In the genomic region with DNA sequence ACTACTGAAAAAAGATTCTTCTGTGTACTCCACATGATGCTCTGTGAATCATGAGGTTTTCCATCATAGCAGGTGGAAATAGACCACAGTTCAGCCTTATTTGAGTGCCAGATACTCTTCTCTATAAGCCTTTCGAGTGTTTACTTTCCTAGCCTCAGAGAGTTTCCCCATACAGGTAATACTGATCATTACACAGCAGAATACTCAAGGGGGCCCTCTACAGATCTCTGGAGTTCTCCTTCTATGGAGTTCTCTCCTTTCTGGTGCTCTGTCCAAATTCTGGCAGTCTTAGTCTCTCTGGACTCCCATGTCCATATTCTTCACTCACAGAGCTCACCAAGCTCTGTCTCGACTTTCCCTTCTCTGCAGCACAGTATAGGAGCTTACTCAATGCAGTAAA, we compare ENCODE assay signal across 1 cellular context.
TF ChIP-seq lines count a peak whose summit lies in the region.

No MANE protein-coding gene starts in this region.

TF ChIP-seq in HepG2, 621 proteins besides CTCF, POLR2A, EP300 and RAD21 (continued from another document):
- TF ChIP-seq SMC3 (IDR thresholded peaks at IDR 0.05; ENCODE audit: low read length) (peak; percentile 7; the same call in 1 of the 2 replicates), ZNF251 (CRISPR knock-in tag; IDR thresholded peaks at IDR 0.05) (no peak)
